Comparison of ENCODE assay signal across 8 cellular contexts in genomic region chr11:6755303-6755952, GRCh38. TPM values are rescaled to one million over a fixed set of nuclear protein-coding genes. Genes with fewer than 3 reads are reported as not detected.
DNase-seq lines count a peak whose midpoint lies in the region; ATAC-seq, FAIRE-seq and TF ChIP-seq lines count a peak whose summit lies in the region.

No MANE protein-coding gene starts in this region.

- peak; percentile 98 for FAIRE-seq in H54 (lab: Jason Lieb, UNC)

- ATAC-seq in HG03280 (IDR thresholded peaks at IDR 0.05; ENCODE audit: unreplicated experiment) (no peak), HG03139 (IDR thresholded peaks at IDR 0.05; ENCODE audit: unreplicated experiment) (no peak)

- TF ChIP-seq POLR2A in H54 (IDR thresholded peaks at IDR 0.05; ENCODE audit: low read depth, low read length), result no peak

- DNase-seq in NCI-H446 (lab: John Stamatoyannopoulos, UW) (peak; percentile 31 to 59), NCI-H446 treated with DMSO at 0.1 percent for 48 hours (lab: John Stamatoyannopoulos, UW) (no peak), H54 (ENCODE audit: insufficient read length, low spot score) (peak; percentile 9), SK-N-DZ (ENCODE audit: low spot score) (peak; percentile 35), dermis blood vessel endothelial cell (peak; percentile 70), lung microvascular endothelial cell (ENCODE audit: low read depth in 2 of 2) (peak; percentile 44 to 48)

RNA-seq across cellular contexts. Expression of gene OR2AG2, which starts 16.3 kb away (rescaled TPM):
- polyA plus RNA-seq in SK-N-DZ (2014; cell fraction: cytosol; rRNA removed), result 0.25 and 0.29 TPM in 2 replicates
- polyA plus RNA-seq in SK-N-DZ (2014; cell fraction: nucleus; rRNA removed), result 0.26 and 0.30 TPM in 2 replicates
- not detected in 2 replicates for total RNA-seq in dermis blood vessel endothelial cell
- total RNA-seq in lung microvascular endothelial cell, result under 0.01 and 0.20 TPM in 2 replicates

RNA-seq across cellular contexts. Expression of gene OR2AG1, which starts 27.4 kb away (rescaled TPM):
- not detected in 2 replicates for polyA plus RNA-seq in SK-N-DZ (2014; cell fraction: cytosol; rRNA removed)
- not detected in 2 replicates for polyA plus RNA-seq in SK-N-DZ (2014; cell fraction: nucleus; rRNA removed)
- total RNA-seq in dermis blood vessel endothelial cell (not detected in 2 replicates), lung microvascular endothelial cell (not detected in 2 replicates)

RNA-seq across cellular contexts. Expression of gene OR6A2, which starts 44.1 kb away (rescaled TPM):
- 0.05 TPM in 1 of 2 replicates, not detected in the other for polyA plus RNA-seq in SK-N-DZ (2014; cell fraction: cytosol; rRNA removed)
- 0.20 TPM in 1 of 2 replicates, not detected in the other for polyA plus RNA-seq in SK-N-DZ (2014; cell fraction: nucleus; rRNA removed)
- total RNA-seq in dermis blood vessel endothelial cell (0.05 and 0.17 TPM in 2 replicates), lung microvascular endothelial cell (under 0.01 TPM in 2 replicates)
